In the genomic region with DNA sequence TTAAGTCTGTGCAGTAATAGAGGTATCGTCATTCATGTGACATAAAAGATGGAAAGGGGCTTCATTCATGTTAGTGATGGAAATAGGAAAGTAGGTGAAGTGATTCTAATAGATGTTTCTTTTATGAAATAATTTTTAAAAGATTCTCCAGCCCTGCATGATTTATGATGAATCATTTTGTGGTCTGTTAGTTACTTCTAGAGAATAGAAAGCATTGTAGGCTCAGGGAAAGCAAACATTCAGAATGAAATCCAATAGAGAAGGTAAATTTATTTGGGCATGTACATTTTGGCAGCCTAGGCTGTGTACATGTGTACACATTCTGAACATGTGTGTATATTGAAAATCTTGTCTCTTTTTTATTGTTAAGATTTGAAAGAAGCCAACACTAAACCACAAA, we compare ENCODE assay signal across 32 cellular contexts. TPM values are rescaled to one million over a fixed set of nuclear protein-coding genes. Genes with fewer than 3 reads are reported as not detected.
DNase-seq lines count a peak whose midpoint lies in the region; ATAC-seq and TF ChIP-seq lines count a peak whose summit lies in the region.
"Had no signal": no experiment of that assay in that cellular context is flagged by ENCODE, and none has a peak within 500 bp of the region (broad histone marks: within the 10 kb centered on the region; RNA-seq: fewer than 3 reads in every experiment).

No MANE protein-coding gene starts in this region.

- H3K4me1 ChIP-seq in ACC112 (ENCODE audit: control insufficient read depth, insufficient read depth, low read length, unreplicated experiment) = peaks cover 44% of the 10 kb centered on the region
- H3K4me1 ChIP-seq: esophagus squamous epithelium had no signal

- H3K9me3 Mint-ChIP-seq in activated T-helper 17 cell treated with anti-CD3 and anti-CD28 coated beads, Interleukin-2, amount 50 U/mL, for 72 hours = no peaks in the 10 kb centered on the region
- H3K9me3 Mint-ChIP-seq: activated T-cell treated with anti-CD3 and anti-CD28 coated beads, Interleukin-2, amount 50 U/mL, for 24 hours; dendritic cell treated with granulocyte-macrophage colony-stimulating factor and Interleukin-4, amounts not matched to agents 40 ng/mL and 50 ng/mL, for 4 days; endodermal cell; natural killer cell; T-helper 1 cell treated with Interleukin-12 subunit alpha and Interleukin-12 subunit beta and Interleukin-4 antibody, amounts not matched to agents 30 μg/mL and 1 μg/mL, for 36 hours; type B pancreatic cell had no signal

- no peaks in the 10 kb centered on the region for H3K36me3 Mint-ChIP-seq in activated T-helper 17 cell treated with anti-CD3 and anti-CD28 coated beads, Interleukin-2, amount 50 U/mL, for 72 hours (ENCODE audit: low read depth)
- H3K36me3 Mint-ChIP-seq: natural killer cell, type B pancreatic cell had no signal

- DNase-seq in HCEC 1CT = peak; percentile 63
- peak; percentile 22 for DNase-seq in fibroblast of the aortic adventitia (ENCODE audit: low read depth)
- no peak for DNase-seq in DMS79 treated with DMSO at 0.1 percent for 48 hours (lab: John Stamatoyannopoulos, UW)
- no peak for DNase-seq in COLO668 (lab: John Stamatoyannopoulos, UW; ENCODE audit: unreplicated experiment)
- no peak for DNase-seq in inferior parietal cortex (ENCODE audit: extremely low spot score)
- DNase-seq: activated CD4-positive, CD25-positive, alpha-beta regulatory T cell treated with anti-CD3 and anti-CD28 coated beads, Interleukin-2, amount 50 U/mL, for 72 hours; activated CD8-positive, alpha-beta memory T cell treated with anti-CD3 and anti-CD28 coated beads for 24 hours; activated naive CD4-positive, alpha-beta T cell treated with Interleukin-2 at 50 U/mL for 16 hours; activated T-cell treated with anti-CD3 and anti-CD28 coated beads, Interleukin-2, amount 50 U/mL, for 24 hours; anterior cingulate cortex; COR-L47; endodermal cell; esophagus squamous epithelium; GF-D8; islet precursor cell; KBM-7; MM.1S; natural killer cell; NCI-H1436; NCI-H2081 treated with DMSO at 0.1 percent for 48 hours; NCI-H226; occipital lobe; RPMI8226; stimulated activated CD4-positive, alpha-beta T cell treated with anti-CD3 and anti-CD28 coated beads, Interleukin-2, amount 100 ng/mL, for 24 hours had no signal

- H3K4me3 ChIP-seq in ACC112 (ENCODE audit: low read depth, low read length) = peak overlapping the region; percentile 40; the same call in 1 of the 2 replicates
- H3K4me3 ChIP-seq in fibroblast of the aortic adventitia (ENCODE audit: low read depth, low read length) = no peak overlapping the region
- H3K4me3 ChIP-seq: BLaER1 treated with 17β-estradiol and CSF1 and Interleukin-3, amounts not matched to agents 10 nM and 100 nM; esophagus squamous epithelium; smooth muscle cell had no signal

- peaks cover 32% of the 10 kb centered on the region for H3K79me2 ChIP-seq in ACC112 (ENCODE audit: control insufficient read depth, insufficient read depth, low read length, unreplicated experiment)

- H2AFZ ChIP-seq in ACC112 (ENCODE audit: low read length, unreplicated experiment) = no peak overlapping the region

- peaks cover 12% of the 10 kb centered on the region for H3K4me1 Mint-ChIP-seq in activated T-helper 17 cell treated with anti-CD3 and anti-CD28 coated beads, Interleukin-2, amount 50 U/mL, for 72 hours
- H3K4me1 Mint-ChIP-seq: endodermal cell, natural killer cell had no signal

- no peak overlapping the region for H3K27ac Mint-ChIP-seq in activated T-helper 17 cell treated with anti-CD3 and anti-CD28 coated beads, Interleukin-2, amount 50 U/mL, for 72 hours
- H3K27ac Mint-ChIP-seq: activated T-cell treated with anti-CD3 and anti-CD28 coated beads, Interleukin-2, amount 50 U/mL, for 24 hours; dendritic cell treated with granulocyte-macrophage colony-stimulating factor and Interleukin-4, amounts not matched to agents 40 ng/mL and 50 ng/mL, for 4 days; endodermal cell; natural killer cell; T-helper 1 cell treated with Interleukin-12 subunit alpha and Interleukin-12 subunit beta and Interleukin-4 antibody, amounts not matched to agents 30 μg/mL and 1 μg/mL, for 36 hours; type B pancreatic cell had no signal

- no peak overlapping the region for H3K4me3 Mint-ChIP-seq in activated T-helper 17 cell treated with anti-CD3 and anti-CD28 coated beads, Interleukin-2, amount 50 U/mL, for 72 hours
- H3K4me3 Mint-ChIP-seq: activated T-cell treated with anti-CD3 and anti-CD28 coated beads, Interleukin-2, amount 50 U/mL, for 24 hours; dendritic cell treated with granulocyte-macrophage colony-stimulating factor and Interleukin-4, amounts not matched to agents 40 ng/mL and 50 ng/mL, for 4 days; endodermal cell; natural killer cell; T-helper 1 cell treated with Interleukin-12 subunit alpha and Interleukin-12 subunit beta and Interleukin-4 antibody, amounts not matched to agents 30 μg/mL and 1 μg/mL, for 36 hours; type B pancreatic cell had no signal

- peaks cover 18% of the 10 kb centered on the region; the same call in 1 of the 2 replicates for H3K36me3 ChIP-seq in ACC112 (ENCODE audit: insufficient read depth, low read length)
- H3K36me3 ChIP-seq: BLaER1 treated with 17β-estradiol and CSF1 and Interleukin-3, amounts not matched to agents 10 nM and 100 nM; esophagus squamous epithelium had no signal

- no peak for TF ChIP-seq CTCF in fibroblast of the aortic adventitia (IDR thresholded peaks at IDR 0.05; ENCODE audit: insufficient read depth, low read length)

- peak overlapping the region; percentile 78 for H3K27ac ChIP-seq in ACC112 (ENCODE audit: low read depth, low read length)
- H3K27ac ChIP-seq: BLaER1 treated with 17β-estradiol and CSF1 and Interleukin-3, amounts not matched to agents 10 nM and 100 nM; esophagus squamous epithelium had no signal

- no peaks in the 10 kb centered on the region for H3K27me3 ChIP-seq in ACC112 (ENCODE audit: insufficient read depth, low read length)
- H3K27me3 ChIP-seq: BLaER1 treated with 17β-estradiol and CSF1 and Interleukin-3, amounts not matched to agents 10 nM and 100 nM; esophagus squamous epithelium had no signal

- H3K27me3 Mint-ChIP-seq in activated T-helper 17 cell treated with anti-CD3 and anti-CD28 coated beads, Interleukin-2, amount 50 U/mL, for 72 hours = peaks cover 3% of the 10 kb centered on the region
- H3K27me3 Mint-ChIP-seq: dendritic cell treated with granulocyte-macrophage colony-stimulating factor and Interleukin-4, amounts not matched to agents 40 ng/mL and 50 ng/mL, for 4 days; type B pancreatic cell had no signal

- ATAC-seq in activated T-helper 17 cell treated with anti-CD3 and anti-CD28 coated beads, Interleukin-2, amount 50 U/mL, for 72 hours (replicated peaks) = peak; percentile 42
- no peak for ATAC-seq in HG03108 (IDR thresholded peaks at IDR 0.05; ENCODE audit: unreplicated experiment)
- ATAC-seq: natural killer cell had no signal

RNA-seq across cellular contexts. Expression of gene PPARG, which starts 23.1 kb away (rescaled TPM):
- total RNA-seq in activated T-helper 17 cell treated with anti-CD3 and anti-CD28 coated beads, Interleukin-2, amount 50 U/mL, for 72 hours = 10 to 100 TPM in 1 of 2 donors, 1 to 10 TPM in 1; 1.5 to 18.3 TPM
- 11.1 and 39.4 TPM in 2 replicates for total RNA-seq in fibroblast of the aortic adventitia (ENCODE audit: low replicate concordance)

Comparison
In these comparisons a context has a peak if more than half of its experiments do, and no peak if none do; other contexts are left out.
1. DNase-seq: peak in HCEC 1CT (single experiment) and fibroblast of the aortic adventitia (single experiment); none in DMS79 treated with DMSO at 0.1 percent for 48 hours (single experiment), COLO668 (single experiment) and inferior parietal cortex (single experiment).